8 cellular contexts compared by ENCODE assay signal in genomic region chr19:4759388-4760284, GRCh38. TPM values are rescaled to one million over a fixed set of nuclear protein-coding genes. Genes with fewer than 3 reads are reported as not detected.
DNase-seq lines count a peak whose midpoint lies in the region; ATAC-seq, FAIRE-seq and TF ChIP-seq lines count a peak whose summit lies in the region.

No MANE protein-coding gene starts in this region.

- peaks cover 3% of the 10 kb centered on the region for H3K4me1 Mint-ChIP-seq in osteocyte (ENCODE audit: unreplicated experiment)

- POLR2A ChIA-PET in A549 (lab: Yijun Ruan, JAX): no interaction called here

- TF ChIP-seq POLR2A in A549 (IDR thresholded peaks at IDR 0.05; ENCODE audit: low read length): no peak

- H3K36me3 ChIP-seq in adipocyte (ENCODE audit: control insufficient read depth, insufficient read depth, low read length, severe bottlenecking) (no peaks in the 10 kb centered on the region), cardiac muscle cell (no peaks in the 10 kb centered on the region), thoracic aorta (no peaks in the 10 kb centered on the region)

- peaks cover 7% of the 10 kb centered on the region; the same call in 1 of the 3 replicates for H3K4me1 ChIP-seq in A549
- peaks cover 6% of the 10 kb centered on the region for H3K4me1 ChIP-seq in adipocyte (ENCODE audit: control insufficient read depth, insufficient read depth, low read length)
- H3K4me1 ChIP-seq in cardiac muscle cell (ENCODE audit: low read depth): no peaks in the 10 kb centered on the region
- peaks cover 0 to 10% of the 10 kb centered on the region in 2 donors for H3K4me1 ChIP-seq in thoracic aorta (ENCODE audit: control insufficient read depth in 1 of 2, low read depth in 2 of 2)

- WGBS in A549 (ENCODE audit: missing lambda C conversion rate): 22% methylated on average over 15 of the region's 53 CpGs

- peak overlapping the region; percentile 45 for H3K4me3 Mint-ChIP-seq in osteocyte (ENCODE audit: unreplicated experiment)

- H3K27ac ChIP-seq in A549 (peak overlapping the region; percentile 29 to 74; a peak in 3 of 6 replicates), cardiac muscle cell (no peak overlapping the region), thoracic aorta (no peak overlapping the region)

- TF ChIP-seq RAD21 in A549 (conservative IDR thresholded peaks at IDR 0.05 in 1 of 2, IDR thresholded peaks at IDR 0.05 in 1 of 2): no peak

- H3K9ac ChIP-seq in adipocyte (ENCODE audit: low read length): no peak overlapping the region

- peaks cover 32% of the 10 kb centered on the region for H3K27me3 Mint-ChIP-seq in osteocyte (ENCODE audit: unreplicated experiment)

- H3K27ac Mint-ChIP-seq in osteocyte (ENCODE audit: unreplicated experiment): no peak overlapping the region

- no peak for FAIRE-seq in A549 (lab: Jason Lieb, UNC)
- peak; percentile 83 for FAIRE-seq in GM19239 (lab: Jason Lieb, UNC)

- H3K9me3 ChIP-seq in A549: no peaks in the 10 kb centered on the region
- H3K9me3 ChIP-seq in adipocyte (ENCODE audit: control insufficient read depth, low read length): peaks cover 10% of the 10 kb centered on the region
- no peaks in the 10 kb centered on the region for H3K9me3 ChIP-seq in cardiac muscle cell (ENCODE audit: low read depth)
- H3K9me3 ChIP-seq in thoracic aorta: no peaks in the 10 kb centered on the region

- H3K27me3 ChIP-seq in adipocyte (replicated peaks; ENCODE audit: control insufficient read depth, insufficient read depth, low read length) (peaks cover 50% of the 10 kb centered on the region), cardiac muscle cell (peaks cover 5% of the 10 kb centered on the region), thoracic aorta (replicated peaks; ENCODE audit: insufficient read depth) (no peaks in the 10 kb centered on the region)

- TF ChIP-seq CTCF in A549 (IDR thresholded peaks at IDR 0.05): no peak
- no peak for TF ChIP-seq CTCF in cardiac muscle cell (IDR thresholded peaks at IDR 0.05; ENCODE audit: low read depth, low read length)
- no peak for TF ChIP-seq CTCF in osteocyte (IDR thresholded peaks at IDR 0.05)
- no peak for TF ChIP-seq CTCF in thoracic aorta (IDR thresholded peaks at IDR 0.05)

- H3K9me3 Mint-ChIP-seq in osteocyte (ENCODE audit: unreplicated experiment): no peaks in the 10 kb centered on the region

- H3K4me2 ChIP-seq in A549: peak overlapping the region; percentile 75

- CTCF ChIA-PET in A549 (lab: Yijun Ruan, JAX): interaction anchor here (0.5 kb wide), 1 partner anchor 64 kb away, joined by 3 read pairs; no protein-coding TSS in a partner anchor

- peak; percentile 81 to 95 for DNase-seq in A549 (ENCODE audit: low read depth in 1 of 2, low spot score in 1 of 2)
- peak; percentile 97 for DNase-seq in GM19239 (ENCODE audit: insufficient read length, low spot score)
- DNase-seq in NCI-H128 (lab: John Stamatoyannopoulos, UW; ENCODE audit: unreplicated experiment): peak; percentile 89
- peak; percentile 18 for DNase-seq in T follicular helper cell (ENCODE audit: low read depth)
- DNase-seq in adipocyte (ENCODE audit: low read depth): peak; percentile 89
- peak; percentile 93 to 96 for DNase-seq in cardiac muscle cell (ENCODE audit: low read depth in 1 of 2, low spot score in 1 of 2)
- DNase-seq in osteocyte (ENCODE audit: extremely low spot score, unreplicated experiment): peak; percentile 92
- peak; percentile 16 for DNase-seq in thoracic aorta (ENCODE audit: low spot score)

- TF ChIP-seq EP300 in A549 (IDR thresholded peaks at IDR 0.05): no peak

- no peaks in the 10 kb centered on the region for H3K36me3 Mint-ChIP-seq in osteocyte (ENCODE audit: unreplicated experiment)

- H3K4me3 ChIP-seq in A549 (peak overlapping the region; percentile 44), adipocyte (ENCODE audit: low read length) (peak overlapping the region; percentile 50), cardiac muscle cell (peak overlapping the region; percentile 18), thoracic aorta (peak overlapping the region; percentile 58)

- peak; percentile 93 to 98 for ATAC-seq in A549
- peak; percentile 79 for ATAC-seq in thoracic aorta (ENCODE audit: insufficient number of reproducible peaks, low FRiP score, low read depth)

TF ChIP-seq in A549, 52 proteins besides CTCF, POLR2A, EP300 and RAD21:
- TF ChIP-seq RFX5 (IDR thresholded peaks at IDR 0.05): peak; percentile 21; the same call in 1 of the 2 replicates
- no peak for TF ChIP-seq ZC3H11A (IDR thresholded peaks at IDR 0.05)
- no peak for TF ChIP-seq GATA3 (IDR thresholded peaks at IDR 0.05; ENCODE audit: borderline replicate concordance)
- peak; percentile 88 for TF ChIP-seq USF2 (IDR thresholded peaks at IDR 0.05)

RNA-seq across cellular contexts. Expression of gene FEM1A, which starts 31.9 kb away (rescaled TPM):
- polyA plus RNA-seq in A549 (2011; rRNA removed) (3.2 and 3.5 TPM in 2 replicates), A549 (2017; fragmentation: RNase III; extraction: RNeasy Plus Mini Kit Qiagen cat#74134 plus additional on column Dnase treatment) (4.0 to 4.1 TPM (median 4.0 TPM) in 3 replicates), cardiac muscle cell (2.6 and 2.8 TPM in 2 replicates)
- polyA plus RNA-seq in A549 (2012; cell fraction: cytosol; rRNA removed): 2.9 and 4.1 TPM in 2 replicates
- 2.7 and 3.7 TPM in 2 replicates for polyA plus RNA-seq in A549 (2012; cell fraction: nucleus; rRNA removed)
- 7.4 and 8.9 TPM in 2 replicates for polyA minus RNA-seq in A549 (2011; rRNA and poly(A)+ RNA removed)
- total RNA-seq in cardiac muscle cell (22.0 and 27.9 TPM in 2 replicates), osteocyte (12.0 and 13.2 TPM in 2 replicates), thoracic aorta (10 to 100 TPM; 15.7 to 17.1 TPM)

RNA-seq across cellular contexts. Expression of gene DPP9, which starts 36.0 kb away (rescaled TPM):
- polyA plus RNA-seq in A549 (2011; rRNA removed) (10.1 and 16.3 TPM in 2 replicates), A549 (2017; fragmentation: RNase III; extraction: RNeasy Plus Mini Kit Qiagen cat#74134 plus additional on column Dnase treatment) (52.8 to 65.9 TPM (median 53.5 TPM) in 3 replicates), cardiac muscle cell (19.8 and 25.4 TPM in 2 replicates)
- 25.3 and 40.1 TPM in 2 replicates for polyA plus RNA-seq in A549 (2012; cell fraction: cytosol; rRNA removed)
- 59.4 and 64.0 TPM in 2 replicates for polyA plus RNA-seq in A549 (2012; cell fraction: nucleus; rRNA removed)
- 19.5 and 23.4 TPM in 2 replicates for polyA minus RNA-seq in A549 (2011; rRNA and poly(A)+ RNA removed)
- total RNA-seq in cardiac muscle cell (47.5 and 50.4 TPM in 2 replicates), osteocyte (45.6 and 54.8 TPM in 2 replicates), thoracic aorta (10 to 100 TPM; 67.9 to 73.8 TPM)

Comparison
In these comparisons a context has a peak if more than half of its experiments do, and no peak if none do; other contexts are left out.
1. DNase-seq: peak in every context shown above with its lines; median percentile 97 in GM19239; 94 in cardiac muscle cell; 92 in osteocyte; 89 in NCI-H128; 89 in adipocyte; 88 in A549; 18 in T follicular helper cell; 16 in thoracic aorta.
2. H3K27ac ChIP-seq: peak in A549 (2 of 2); none in cardiac muscle cell (single experiment) and thoracic aorta (0 of 2).
3. Peak in every context shown above with its lines, with median percentiles within 50 percentile points of each other: H3K4me3 ChIP-seq.